Comparison of ENCODE assay signal across 8 cellular contexts in the genomic region with DNA sequence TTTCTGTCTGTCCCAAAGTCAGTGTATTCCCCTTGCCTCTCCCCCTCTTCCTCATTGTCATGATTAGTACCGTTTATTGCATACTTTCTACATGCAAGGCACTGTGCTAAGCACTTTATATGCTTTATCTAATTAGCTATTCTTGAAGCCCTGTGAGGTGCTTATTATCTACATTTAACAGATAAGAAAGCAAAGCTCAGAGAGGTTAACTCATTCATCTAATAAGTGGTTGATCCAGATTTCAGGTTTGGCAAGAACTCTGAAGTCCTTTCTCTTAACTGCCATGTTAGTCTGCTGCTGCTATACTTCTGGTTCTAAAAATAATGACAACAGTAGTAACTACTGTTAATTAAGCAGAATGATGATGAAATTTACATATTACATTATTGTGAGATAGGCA. TPM values are rescaled to one million over a fixed set of nuclear protein-coding genes. Genes with fewer than 3 reads are reported as not detected.
DNase-seq lines count a peak whose midpoint lies in the region; ATAC-seq and TF ChIP-seq lines count a peak whose summit lies in the region.

No MANE protein-coding gene starts in this region.

- peaks cover 21% of the 10 kb centered on the region for H3K36me3 Mint-ChIP-seq in activated naive CD4-positive, alpha-beta T cell treated with anti-CD3 and anti-CD28 coated beads, Interleukin-2, amount 10 ng/mL, durations not matched to agents 7 days and 5 days

- no peak overlapping the region for H2BK15ac ChIP-seq in mesendoderm (replicated peaks; ENCODE audit: low read depth)

- peak; percentile 18 for ATAC-seq in upper lobe of right lung

- H3K9ac ChIP-seq in mesendoderm (ENCODE audit: low read length), result no peak overlapping the region

- peaks cover 6% of the 10 kb centered on the region for H3K79me1 ChIP-seq in mesendoderm (ENCODE audit: low read length)

- no peak overlapping the region for H2BK120ac ChIP-seq in mesendoderm (ENCODE audit: low read depth, low read length)

- H3K4me2 ChIP-seq in mesendoderm (ENCODE audit: low read length), result no peak overlapping the region

- peak overlapping the region; percentile 90 for H3K27ac Mint-ChIP-seq in activated naive CD4-positive, alpha-beta T cell treated with anti-CD3 and anti-CD28 coated beads, Interleukin-2, amount 10 ng/mL, durations not matched to agents 7 days and 5 days

- no peak overlapping the region for H3K4me3 Mint-ChIP-seq in activated naive CD4-positive, alpha-beta T cell treated with anti-CD3 and anti-CD28 coated beads, Interleukin-2, amount 10 ng/mL, durations not matched to agents 7 days and 5 days

- peaks cover 57% of the 10 kb centered on the region for H3K79me2 ChIP-seq in mesendoderm (ENCODE audit: control insufficient read depth, insufficient read depth, low read length)

- no peak overlapping the region for H3K4me3 ChIP-seq in mesendoderm (ENCODE audit: low read length)
- peak overlapping the region; percentile 9 for H3K4me3 ChIP-seq in upper lobe of right lung

- peaks cover 58% of the 10 kb centered on the region for H3K4me1 Mint-ChIP-seq in activated naive CD4-positive, alpha-beta T cell treated with anti-CD3 and anti-CD28 coated beads, Interleukin-2, amount 10 ng/mL, durations not matched to agents 7 days and 5 days

- no peak overlapping the region for H2AK5ac ChIP-seq in mesendoderm (ENCODE audit: low read length)

- H3K27me3 ChIP-seq in mesendoderm (ENCODE audit: insufficient read depth, low read length, poor library complexity), result no peaks in the 10 kb centered on the region
- H3K27me3 ChIP-seq in upper lobe of right lung, result no peaks in the 10 kb centered on the region

- no peak overlapping the region for H3K18ac ChIP-seq in mesendoderm (ENCODE audit: low read length)

- no peak overlapping the region for H3K4ac ChIP-seq in mesendoderm (ENCODE audit: low read depth, low read length)

- H3K27ac ChIP-seq in mesendoderm (ENCODE audit: low read depth, low read length) (no peak overlapping the region), upper lobe of right lung (peak overlapping the region; percentile 93)

- H3K56ac ChIP-seq in mesendoderm (ENCODE audit: low read length), result no peak overlapping the region

- H3K23ac ChIP-seq in mesendoderm (ENCODE audit: low read length), result no peak overlapping the region

- H3K4me1 ChIP-seq in mesendoderm (ENCODE audit: control insufficient read depth, low read depth, low read length), result peaks cover 14% of the 10 kb centered on the region
- peaks cover 76% of the 10 kb centered on the region for H3K4me1 ChIP-seq in upper lobe of right lung

- H3K36me3 ChIP-seq in mesendoderm (ENCODE audit: control insufficient read depth, insufficient read depth, low read length), result no peaks in the 10 kb centered on the region
- no peaks in the 10 kb centered on the region for H3K36me3 ChIP-seq in upper lobe of right lung

- intact Hi-C loops in upper lobe of right lung (cut with DNase I), result no loop called here

- WGBS in mesendoderm (ENCODE audit: extremely low coverage, insufficient coverage, low lambda C conversion rate), result no CpG with 5 or more reads among the region's 1 CpG

- no peaks in the 10 kb centered on the region for H3K9me3 ChIP-seq in upper lobe of right lung

- H4K8ac ChIP-seq in mesendoderm (ENCODE audit: low read depth, low read length), result no peak overlapping the region

- TF ChIP-seq CTCF in upper lobe of right lung (IDR thresholded peaks at IDR 0.05), result no peak

- H4K5ac ChIP-seq in mesendoderm (ENCODE audit: low read length), result no peak overlapping the region

- DNase-seq in activated naive CD4-positive, alpha-beta T cell treated with anti-CD3 and anti-CD28 coated beads, Interleukin-2, amount 10 ng/mL, durations not matched to agents 7 days and 5 days, result no peak
- no peak for DNase-seq in activated naive CD4-positive, alpha-beta T cell (lab: John Stamatoyannopoulos, UW)
- DNase-seq in amniotic epithelial cell (ENCODE audit: low read depth), result peak; percentile 33
- peak; percentile 81 for DNase-seq in mesendoderm
- no peak for DNase-seq in upper lobe of right lung
- DNase-seq in germinal center (ENCODE audit: low spot score), result no peak
- DNase-seq in GM19240 (ENCODE audit: insufficient read length, low spot score), result no peak
- no peak for DNase-seq in activated CD4-positive, alpha-beta T cell treated with anti-CD3 and anti-CD28 coated beads for 1 hour

- CTCF ChIA-PET in activated naive CD4-positive, alpha-beta T cell treated with anti-CD3 and anti-CD28 coated beads, Interleukin-2, amount 10 ng/mL, durations not matched to agents 7 days and 5 days (lab: Charles Lee), result interaction anchor here (0.8 to 3.4 kb wide), 3 partner anchors 27 to 81 kb away, joined by 3 to 18 read pairs (median 7); no protein-coding TSS in a partner anchor

- no peaks in the 10 kb centered on the region for H3K9me3 Mint-ChIP-seq in activated naive CD4-positive, alpha-beta T cell treated with anti-CD3 and anti-CD28 coated beads, Interleukin-2, amount 10 ng/mL, durations not matched to agents 7 days and 5 days

- H2BK5ac ChIP-seq in mesendoderm (ENCODE audit: low read length), result no peak overlapping the region

- no peaks in the 10 kb centered on the region for H3K27me3 Mint-ChIP-seq in activated naive CD4-positive, alpha-beta T cell treated with anti-CD3 and anti-CD28 coated beads, Interleukin-2, amount 10 ng/mL, durations not matched to agents 7 days and 5 days

RNA-seq across cellular contexts. Expression of a gene that starts 13.5 kb away (rescaled TPM):
- 126 TPM for polyA plus RNA-seq in mesendoderm (2013, experiment 1 of 2)
- polyA plus RNA-seq in mesendoderm (2013, experiment 2 of 2), result 136 TPM
- total RNA-seq in upper lobe of right lung, result 256 TPM

RNA-seq across cellular contexts. Expression of a gene that starts 49.4 kb away (rescaled TPM):
- polyA plus RNA-seq in mesendoderm (2013, experiment 1 of 2), result 0.90 TPM
- polyA plus RNA-seq in mesendoderm (2013, experiment 2 of 2), result 1.0 TPM
- total RNA-seq in upper lobe of right lung, result 3.6 TPM

Comparison
In these comparisons a context has a peak if more than half of its experiments do, and no peak if none do; other contexts are left out.
1. DNase-seq: peak in amniotic epithelial cell (single experiment) and mesendoderm (single experiment); none in activated naive CD4-positive, alpha-beta T cell treated with anti-CD3 and anti-CD28 coated beads, Interleukin-2, amount 10 ng/mL, durations not matched to agents 7 days and 5 days (single experiment), activated naive CD4-positive, alpha-beta T cell (0 of 4), upper lobe of right lung (single experiment), germinal center (single experiment), GM19240 (single experiment) and activated CD4-positive, alpha-beta T cell treated with anti-CD3 and anti-CD28 coated beads for 1 hour (single experiment).